In the genomic region with DNA sequence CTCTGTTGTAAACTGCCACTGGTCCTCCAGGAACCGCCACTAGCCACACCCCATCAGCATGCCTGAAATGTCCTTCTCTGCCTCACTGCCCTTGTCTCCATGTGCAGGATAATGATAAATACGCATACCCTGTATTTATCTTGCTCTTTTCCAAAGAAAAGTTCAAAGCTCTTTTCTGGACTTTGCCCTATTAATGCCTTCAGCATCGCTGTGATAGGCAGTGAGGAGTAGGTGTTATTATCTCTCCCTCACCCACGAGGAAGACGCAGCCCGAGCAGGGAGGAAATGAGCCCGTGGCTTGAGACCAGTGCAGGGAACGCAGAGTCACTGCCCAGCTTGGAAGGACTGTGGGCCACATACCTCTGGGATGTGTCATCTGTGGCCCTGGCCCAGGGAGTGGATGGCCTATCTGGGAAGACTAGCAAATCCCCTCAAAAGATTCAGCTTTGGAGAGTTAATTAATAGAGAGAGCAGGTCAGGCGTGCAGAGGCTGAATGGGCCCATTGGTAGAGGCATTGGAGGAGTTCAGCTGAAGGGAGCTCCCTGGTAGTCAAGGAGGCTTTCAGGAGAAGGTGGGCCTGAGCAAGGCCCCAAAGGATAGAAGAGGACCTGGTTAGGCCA, we compare ENCODE assay signal across 1 cellular context.
TF ChIP-seq lines count a peak whose summit lies in the region.

No MANE protein-coding gene starts in this region.

TF ChIP-seq in HepG2, 621 proteins besides CTCF, POLR2A, EP300 and RAD21 (continues in another document):
- TF ChIP-seq, protein P1, sequence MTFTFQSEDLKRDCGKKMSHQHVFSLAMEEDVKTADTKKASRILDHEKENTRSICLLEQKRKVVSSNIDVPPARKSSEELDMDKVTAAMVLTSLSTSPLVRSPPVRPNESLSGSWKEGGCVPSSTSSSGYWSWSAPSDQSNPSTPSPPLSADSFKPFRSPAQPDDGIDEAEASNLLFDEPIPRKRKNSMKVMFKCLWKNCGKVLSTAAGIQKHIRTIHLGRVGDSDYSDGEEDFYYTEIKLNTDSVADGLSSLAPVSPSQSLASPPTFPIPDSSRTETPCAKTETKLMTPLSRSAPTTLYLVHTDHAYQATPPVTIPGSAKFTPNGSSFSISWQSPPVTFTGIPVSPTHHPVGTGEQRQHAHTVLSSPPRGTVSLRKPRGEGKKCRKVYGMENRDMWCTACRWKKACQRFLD (CRISPR knock-in tag; IDR thresholded peaks at IDR 0.05; ENCODE audit: borderline replicate concordance) = 0 out of 2 replicates have a peak, but pooled peaks have one; percentile 41
- TF ChIP-seq BHLHE40 (IDR thresholded peaks at IDR 0.05; ENCODE audit: low read length) (peak; percentile 21; the same call in 1 of the 2 replicates), ZBTB46 (CRISPR knock-in tag; IDR thresholded peaks at IDR 0.05; ENCODE audit: borderline replicate concordance) (peak; percentile 30; the same call in 1 of the 2 replicates), JUN (CRISPR knock-in tag; IDR thresholded peaks at IDR 0.05) (peak; percentile 89; the same call in 1 of the 2 replicates), STAT5B (CRISPR knock-in tag; IDR thresholded peaks at IDR 0.05) (no peak), ELF3 (CRISPR knock-in tag; IDR thresholded peaks at IDR 0.05) (peak; percentile 67; the same call in 1 of the 2 replicates), FOXA3 (CRISPR knock-in tag; IDR thresholded peaks at IDR 0.05) (peak; percentile 44; the same call in 1 of the 2 replicates), CEBPB (IDR thresholded peaks at IDR 0.05; ENCODE audit: borderline replicate concordance, low read depth, low read length) (no peak), NFE2 (CRISPR knock-in tag; IDR thresholded peaks at IDR 0.05) (peak; percentile 65), SMYD3 (CRISPR knock-in tag; IDR thresholded peaks at IDR 0.05) (no peak), ZBTB3 (CRISPR knock-in tag; IDR thresholded peaks at IDR 0.05; ENCODE audit: borderline replicate concordance, low read depth) (0 out of 2 replicates have a peak, but pooled peaks have one; percentile 59), ZKSCAN8 (CRISPR knock-in tag; IDR thresholded peaks at IDR 0.05; ENCODE audit: borderline replicate concordance) (peak; percentile 49; the same call in 1 of the 2 replicates), ZMAT3 (CRISPR knock-in tag; conservative IDR thresholded peaks at IDR 0.05) (no peak), KLF15 (CRISPR knock-in tag; IDR thresholded peaks at IDR 0.05; ENCODE audit: borderline replicate concordance) (no peak), FOXA1 (IDR thresholded peaks at IDR 0.05) (no peak), FOXA1 (CRISPR knock-in tag; IDR thresholded peaks at IDR 0.05) (peak; percentile 64), ZNF318 (CRISPR knock-in tag; IDR thresholded peaks at IDR 0.05) (0 out of 2 replicates have a peak, but pooled peaks have one; percentile 52), KLF6 (CRISPR knock-in tag; IDR thresholded peaks at IDR 0.05) (peak; percentile 51; the same call in 1 of the 2 replicates), KLF16 (CRISPR knock-in tag; IDR thresholded peaks at IDR 0.05) (0 out of 4 replicates have a peak, but pooled peaks of 1 of the 2 experiments have one; percentile 63), SALL1 (CRISPR knock-in tag; IDR thresholded peaks at IDR 0.05) (peak; percentile 67; the same call in 1 of the 2 replicates), TSC22D2 (CRISPR knock-in tag; IDR thresholded peaks at IDR 0.05; ENCODE audit: borderline replicate concordance) (0 out of 2 replicates have a peak, but pooled peaks have one; percentile 56), KLF11 (CRISPR knock-in tag; IDR thresholded peaks at IDR 0.05) (0 out of 2 replicates have a peak, but pooled peaks have one; percentile 21), PREB (CRISPR knock-in tag; IDR thresholded peaks at IDR 0.05) (0 out of 2 replicates have a peak, but pooled peaks have one; percentile 37), XRCC5 (optimal IDR thresholded peaks at IDR 0.05; ENCODE audit: low read length) (peak; percentile 86), FOSL2 (CRISPR knock-in tag; IDR thresholded peaks at IDR 0.05) (peak; percentile 98), ZNF556 (CRISPR knock-in tag; IDR thresholded peaks at IDR 0.05; ENCODE audit: borderline replicate concordance) (0 out of 2 replicates have a peak, but pooled peaks have one; percentile 47), STAG1 (CRISPR knock-in tag; IDR thresholded peaks at IDR 0.05) (peak; percentile 19), HMGXB3 (CRISPR knock-in tag; IDR thresholded peaks at IDR 0.05; ENCODE audit: borderline replicate concordance) (peak; percentile 58; the same call in 1 of the 2 replicates), MED1 (CRISPR knock-in tag; IDR thresholded peaks at IDR 0.05) (peak; percentile 72), ARNTL (CRISPR knock-in tag; IDR thresholded peaks at IDR 0.05) (peak; percentile 32; the same call in 1 of the 2 replicates)
- TF ChIP-seq, protein P2, sequence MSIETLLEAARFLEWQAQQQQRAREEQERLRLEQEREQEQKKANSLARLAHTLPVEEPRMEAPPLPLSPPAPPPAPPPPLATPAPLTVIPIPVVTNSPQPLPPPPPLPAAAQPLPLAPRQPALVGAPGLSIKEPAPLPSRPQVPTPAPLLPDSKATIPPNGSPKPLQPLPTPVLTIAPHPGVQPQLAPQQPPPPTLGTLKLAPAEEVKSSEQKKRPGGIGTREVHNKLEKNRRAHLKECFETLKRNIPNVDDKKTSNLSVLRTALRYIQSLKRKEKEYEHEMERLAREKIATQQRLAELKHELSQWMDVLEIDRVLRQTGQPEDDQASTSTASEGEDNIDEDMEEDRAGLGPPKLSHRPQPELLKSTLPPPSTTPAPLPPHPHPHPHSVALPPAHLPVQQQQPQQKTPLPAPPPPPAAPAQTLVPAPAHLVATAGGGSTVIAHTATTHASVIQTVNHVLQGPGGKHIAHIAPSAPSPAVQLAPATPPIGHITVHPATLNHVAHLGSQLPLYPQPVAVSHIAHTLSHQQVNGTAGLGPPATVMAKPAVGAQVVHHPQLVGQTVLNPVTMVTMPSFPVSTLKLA (IDR thresholded peaks at IDR 0.05) = peak; percentile 58
- TF ChIP-seq, protein P3, sequence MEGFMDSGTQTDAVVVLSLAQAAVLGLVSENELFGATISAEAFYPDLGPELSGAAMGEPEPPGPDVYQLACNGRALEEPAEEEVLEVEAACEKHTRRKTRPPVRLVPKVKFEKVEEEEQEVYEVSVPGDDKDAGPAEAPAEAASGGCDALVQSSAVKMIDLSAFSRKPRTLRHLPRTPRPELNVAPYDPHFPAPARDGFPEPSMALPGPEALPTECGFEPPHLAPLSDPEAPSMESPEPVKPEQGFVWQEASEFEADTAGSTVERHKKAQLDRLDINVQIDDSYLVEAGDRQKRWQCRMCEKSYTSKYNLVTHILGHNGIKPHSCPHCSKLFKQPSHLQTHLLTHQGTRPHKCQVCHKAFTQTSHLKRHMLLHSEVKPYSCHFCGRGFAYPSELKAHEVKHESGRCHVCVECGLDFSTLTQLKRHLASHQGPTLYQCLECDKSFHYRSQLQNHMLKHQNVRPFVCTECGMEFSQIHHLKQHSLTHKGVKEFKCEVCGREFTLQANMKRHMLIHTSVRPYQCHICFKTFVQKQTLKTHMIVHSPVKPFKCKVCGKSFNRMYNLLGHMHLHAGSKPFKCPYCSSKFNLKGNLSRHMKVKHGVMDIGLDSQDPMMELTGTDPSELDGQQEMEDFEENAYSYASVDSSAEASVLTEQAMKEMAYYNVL (CRISPR knock-in tag; IDR thresholded peaks at IDR 0.05; ENCODE audit: borderline replicate concordance) = peak; percentile 94
- TF ChIP-seq, protein P4, sequence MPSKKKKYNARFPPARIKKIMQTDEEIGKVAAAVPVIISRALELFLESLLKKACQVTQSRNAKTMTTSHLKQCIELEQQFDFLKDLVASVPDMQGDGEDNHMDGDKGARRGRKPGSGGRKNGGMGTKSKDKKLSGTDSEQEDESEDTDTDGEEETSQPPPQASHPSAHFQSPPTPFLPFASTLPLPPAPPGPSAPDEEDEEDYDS (CRISPR knock-in tag; IDR thresholded peaks at IDR 0.05) = 0 out of 2 replicates have a peak, but pooled peaks have one; percentile 46
